In genomic region chr1:151289991-151290708, GRCh38 we compare ENCODE assay signal across 17 cellular contexts. TPM values are rescaled to one million over a fixed set of nuclear protein-coding genes. Genes with fewer than 3 reads are reported as not detected.
DNase-seq lines count a peak whose midpoint lies in the region; ATAC-seq, FAIRE-seq and TF ChIP-seq lines count a peak whose summit lies in the region.
"Had no signal": no experiment of that assay in that cellular context is flagged by ENCODE, and none has a peak within 500 bp of the region (broad histone marks: within the 10 kb centered on the region; RNA-seq: fewer than 3 reads in every experiment).

No MANE protein-coding gene starts in this region.

- H3K36me3 Mint-ChIP-seq in CD14-positive monocyte (peaks cover 79 to 97% of the 10 kb centered on the region in 2 donors), progenitor cell of endocrine pancreas (ENCODE audit: insufficient read depth) (peaks cover 18% of the 10 kb centered on the region)
- peaks cover 33% of the 10 kb centered on the region for H3K36me3 Mint-ChIP-seq in activated naive CD8-positive, alpha-beta T cell treated with anti-CD3 and anti-CD28 coated beads, Interleukin-2, amount 50 U/mL, for 24 hours (ENCODE audit: low read depth)
- peaks cover 12% of the 10 kb centered on the region for H3K36me3 Mint-ChIP-seq in natural killer cell treated with Interleukin-12 subunit alpha and Interleukin-12 subunit beta and Interleukin-15 and Interleukin-18, amount 100 ng/mL, for 72 hours

- ATAC-seq in activated naive CD8-positive, alpha-beta T cell treated with anti-CD3 and anti-CD28 coated beads, Interleukin-2, amount 50 U/mL, for 24 hours = no peak
- ATAC-seq in natural killer cell treated with Interleukin-12 subunit alpha and Interleukin-12 subunit beta and Interleukin-15 and Interleukin-18, amount 100 ng/mL, for 72 hours = no peak
- no peak for ATAC-seq in activated CD4-positive, CD25-positive, alpha-beta regulatory T cell treated with anti-CD3 and anti-CD28 coated beads, Interleukin-2, amount 50 U/mL, for 24 hours
- ATAC-seq: T-cell had no signal

- H3K4me3 Mint-ChIP-seq in CD14-positive monocyte (no peak overlapping the region), progenitor cell of endocrine pancreas (ENCODE audit: low read depth) (no peak overlapping the region)
- H3K4me3 Mint-ChIP-seq in activated naive CD8-positive, alpha-beta T cell treated with anti-CD3 and anti-CD28 coated beads, Interleukin-2, amount 50 U/mL, for 24 hours = no peak overlapping the region
- H3K4me3 Mint-ChIP-seq in natural killer cell treated with Interleukin-12 subunit alpha and Interleukin-12 subunit beta and Interleukin-15 and Interleukin-18, amount 100 ng/mL, for 72 hours = peak overlapping the region; percentile 55
- H3K4me3 Mint-ChIP-seq: T-cell had no signal

- TF ChIP-seq POLR2A in GM12891 (IDR thresholded peaks at IDR 0.05; ENCODE audit: low read depth, low read length) = peak; percentile 56

- no peak for DNase-seq in CD14-positive monocyte (ENCODE audit: low spot score)
- no peak for DNase-seq in GM12891 (ENCODE audit: insufficient read length, low spot score)
- DNase-seq in activated naive CD8-positive, alpha-beta T cell treated with anti-CD3 and anti-CD28 coated beads, Interleukin-2, amount 50 U/mL, for 24 hours = no peak
- no peak for DNase-seq in natural killer cell treated with Interleukin-12 subunit alpha and Interleukin-12 subunit beta and Interleukin-15 and Interleukin-18, amount 100 ng/mL, for 72 hours (ENCODE audit: low spot score)
- no peak for DNase-seq in DMS53 (lab: John Stamatoyannopoulos, UW)
- DNase-seq in progenitor cell of endocrine pancreas (ENCODE audit: low spot score, unreplicated experiment) = no peak
- DNase-seq: activated effector memory CD4-positive, alpha-beta T cell treated with Interleukin-2 at 50 U/mL for 16 hours; aorta; GOT3; KG1; naive B cell; NCI-H2029 treated with DMSO at 0.1 percent for 48 hours; psoas muscle; stimulated activated CD4-positive, alpha-beta T cell treated with anti-CD3 and anti-CD28 coated beads, Interleukin-4, amount 100 ng/mL, for 4 hours; T-cell had no signal

- intact Hi-C loops in CD14-positive monocyte (cut with micrococcal nuclease) = loop anchor here in 1 of 2 donors (10.0 kb wide), 1 partner anchor 175 kb away; no protein-coding TSS in a partner anchor

- H3K9me3 Mint-ChIP-seq in CD14-positive monocyte = peaks cover 0 to 2% (median 0%) of the 10 kb centered on the region in 7 donors
- H3K9me3 Mint-ChIP-seq in activated naive CD8-positive, alpha-beta T cell treated with anti-CD3 and anti-CD28 coated beads, Interleukin-2, amount 50 U/mL, for 24 hours = no peaks in the 10 kb centered on the region
- no peaks in the 10 kb centered on the region for H3K9me3 Mint-ChIP-seq in natural killer cell treated with Interleukin-12 subunit alpha and Interleukin-12 subunit beta and Interleukin-15 and Interleukin-18, amount 100 ng/mL, for 72 hours
- no peaks in the 10 kb centered on the region for H3K9me3 Mint-ChIP-seq in progenitor cell of endocrine pancreas (ENCODE audit: low read depth)
- H3K9me3 Mint-ChIP-seq: naive B cell, T-cell had no signal

- no peaks in the 10 kb centered on the region for H3K27me3 Mint-ChIP-seq in CD14-positive monocyte (ENCODE audit: low read depth in 3 of 3)
- no peaks in the 10 kb centered on the region for H3K27me3 Mint-ChIP-seq in activated naive CD8-positive, alpha-beta T cell treated with anti-CD3 and anti-CD28 coated beads, Interleukin-2, amount 50 U/mL, for 24 hours
- no peaks in the 10 kb centered on the region for H3K27me3 Mint-ChIP-seq in natural killer cell treated with Interleukin-12 subunit alpha and Interleukin-12 subunit beta and Interleukin-15 and Interleukin-18, amount 100 ng/mL, for 72 hours
- no peaks in the 10 kb centered on the region for H3K27me3 Mint-ChIP-seq in progenitor cell of endocrine pancreas
- H3K27me3 Mint-ChIP-seq: naive B cell, T-cell had no signal

- H3K4me1 Mint-ChIP-seq in CD14-positive monocyte (peaks cover 16% of the 10 kb centered on the region), progenitor cell of endocrine pancreas (ENCODE audit: low read depth) (peaks cover 12% of the 10 kb centered on the region)
- H3K4me1 Mint-ChIP-seq in activated naive CD8-positive, alpha-beta T cell treated with anti-CD3 and anti-CD28 coated beads, Interleukin-2, amount 50 U/mL, for 24 hours = peaks cover 6% of the 10 kb centered on the region
- peaks cover 34 to 44% of the 10 kb centered on the region in 2 donors for H3K4me1 Mint-ChIP-seq in natural killer cell treated with Interleukin-12 subunit alpha and Interleukin-12 subunit beta and Interleukin-15 and Interleukin-18, amount 100 ng/mL, for 72 hours (ENCODE audit: low read depth in 2 of 2)

- TF ChIP-seq CTCF in CD14-positive monocyte (IDR thresholded peaks at IDR 0.05) (no peak), progenitor cell of endocrine pancreas (IDR thresholded peaks at IDR 0.05; ENCODE audit: unreplicated experiment) (no peak)

- FAIRE-seq in GM12891 (lab: Jason Lieb, UNC) = no peak
- FAIRE-seq: keratinocyte had no signal

- H3K27ac Mint-ChIP-seq in CD14-positive monocyte (peak overlapping the region in 5 of 7 donors; percentile 26 to 87 (median 43)), progenitor cell of endocrine pancreas (no peak overlapping the region)
- H3K27ac Mint-ChIP-seq in activated naive CD8-positive, alpha-beta T cell treated with anti-CD3 and anti-CD28 coated beads, Interleukin-2, amount 50 U/mL, for 24 hours = peak overlapping the region; percentile 27
- peak overlapping the region; percentile 76 to 82 for H3K27ac Mint-ChIP-seq in natural killer cell treated with Interleukin-12 subunit alpha and Interleukin-12 subunit beta and Interleukin-15 and Interleukin-18, amount 100 ng/mL, for 72 hours
- H3K27ac Mint-ChIP-seq: T-cell had no signal

TF ChIP-seq in GM12891, 5 proteins besides CTCF, POLR2A, EP300 and RAD21:
- TF ChIP-seq PAX5 (IDR thresholded peaks at IDR 0.05; ENCODE audit: insufficient read depth, low read length, severe bottlenecking) = no peak
- TF ChIP-seq POU2F2 (IDR thresholded peaks at IDR 0.05; ENCODE audit: low read depth, low read length) = peak; percentile 50; the same call in 1 of the 2 replicates
- peak; percentile 63 for TF ChIP-seq POLR2AphosphoS5 (IDR thresholded peaks at IDR 0.05; ENCODE audit: low read depth, low read length)

RNA-seq across cellular contexts. Expression of gene ZNF687, which starts 8.1 kb away (rescaled TPM):
- 1 to 10 TPM; 1.3 to 1.8 TPM for polyA plus RNA-seq in CD14-positive monocyte
- 16.8 TPM for polyA plus RNA-seq in GM12891 (2012; ENCODE audit: low read depth, missing spikeins)
- total RNA-seq in natural killer cell treated with Interleukin-12 subunit alpha and Interleukin-12 subunit beta and Interleukin-15 and Interleukin-18, amount 100 ng/mL, for 72 hours = 10 to 100 TPM; 29.1 to 31.2 TPM
- 43.0 and 45.0 TPM in 2 replicates for total RNA-seq in progenitor cell of endocrine pancreas

RNA-seq across cellular contexts. Expression of gene PSMD4, which starts 35.6 kb away (rescaled TPM):
- polyA plus RNA-seq in CD14-positive monocyte = 100 to 1,000 TPM; 252 to 266 TPM
- 191 TPM for polyA plus RNA-seq in GM12891 (2012; ENCODE audit: low read depth, missing spikeins)
- total RNA-seq in natural killer cell treated with Interleukin-12 subunit alpha and Interleukin-12 subunit beta and Interleukin-15 and Interleukin-18, amount 100 ng/mL, for 72 hours = 100 to 1,000 TPM; 193 to 235 TPM
- total RNA-seq in progenitor cell of endocrine pancreas = 163 and 177 TPM in 2 replicates

RNA-seq across cellular contexts. Expression of gene PI4KB, which starts 37.1 kb away (rescaled TPM):
- polyA plus RNA-seq in CD14-positive monocyte = 10 to 100 TPM; 37.8 to 50.3 TPM
- polyA plus RNA-seq in GM12891 (2012; ENCODE audit: low read depth, missing spikeins) = 34.5 TPM
- total RNA-seq in natural killer cell treated with Interleukin-12 subunit alpha and Interleukin-12 subunit beta and Interleukin-15 and Interleukin-18, amount 100 ng/mL, for 72 hours = 10 to 100 TPM; 69.9 to 82.3 TPM
- total RNA-seq in progenitor cell of endocrine pancreas = 52.1 and 55.1 TPM in 2 replicates

RNA-seq across cellular contexts. Expression of gene RFX5, which starts 56.9 kb away (rescaled TPM):
- 10 to 100 TPM; 39.3 to 43.5 TPM for polyA plus RNA-seq in CD14-positive monocyte
- polyA plus RNA-seq in GM12891 (2012; ENCODE audit: low read depth, missing spikeins) = 107 TPM
- total RNA-seq in natural killer cell treated with Interleukin-12 subunit alpha and Interleukin-12 subunit beta and Interleukin-15 and Interleukin-18, amount 100 ng/mL, for 72 hours = 10 to 100 TPM; 40.3 to 95.4 TPM
- 96.0 and 97.5 TPM in 2 replicates for total RNA-seq in progenitor cell of endocrine pancreas
